Comparison of ENCODE assay signal across 10 cellular contexts in genomic region chr11:31815743-31816466, GRCh38. TPM values are rescaled to one million over a fixed set of nuclear protein-coding genes. Genes with fewer than 3 reads are reported as not detected.
DNase-seq lines count a peak whose midpoint lies in the region; ATAC-seq and TF ChIP-seq lines count a peak whose summit lies in the region.
"Had no signal": no experiment of that assay in that cellular context is flagged by ENCODE, and none has a peak within 500 bp of the region (broad histone marks: within the 10 kb centered on the region; RNA-seq: fewer than 3 reads in every experiment).

No MANE protein-coding gene starts in this region.

- intact Hi-C loops in CD14-positive monocyte (cut with micrococcal nuclease) = no loop called here

- ATAC-seq in memory B cell (ENCODE audit: low read depth) = no peak

- no peak for TF ChIP-seq CTCF in GM13976 (IDR thresholded peaks at IDR 0.05; ENCODE audit: borderline replicate concordance, control extremely low read depth, extremely low read depth, insufficient read depth, missing control alignments)
- no peak for TF ChIP-seq CTCF in CD14-positive monocyte (IDR thresholded peaks at IDR 0.05)

- peaks cover 41% of the 10 kb centered on the region for H3K4me1 Mint-ChIP-seq in activated naive CD8-positive, alpha-beta T cell treated with anti-CD3 and anti-CD28 coated beads for 36 hours
- H3K4me1 Mint-ChIP-seq in memory B cell (peaks cover 14% of the 10 kb centered on the region), CD14-positive monocyte (peaks cover 48% of the 10 kb centered on the region)

- H3K4me3 Mint-ChIP-seq in activated naive CD8-positive, alpha-beta T cell treated with anti-CD3 and anti-CD28 coated beads for 36 hours = peak overlapping the region; percentile 65
- H3K4me3 Mint-ChIP-seq in memory B cell (peak overlapping the region; percentile 53), CD14-positive monocyte (peak overlapping the region in 1 of 2 donors; percentile 78)

- in situ Hi-C loops in GM13976 (cut with MboI; ENCODE audit: low sequenced_read_pairs, unreplicated experiment) = no loop called here

- no peaks in the 10 kb centered on the region for H3K36me3 Mint-ChIP-seq in activated naive CD8-positive, alpha-beta T cell treated with anti-CD3 and anti-CD28 coated beads for 36 hours
- peaks cover 3% of the 10 kb centered on the region for H3K36me3 Mint-ChIP-seq in memory B cell
- H3K36me3 Mint-ChIP-seq in CD14-positive monocyte = peaks cover 11 to 12% of the 10 kb centered on the region in 2 donors

- peak; percentile 79 for DNase-seq in 8988T
- DNase-seq in GM13976 (ENCODE audit: low spot score) = peak; percentile 37
- DNase-seq in activated naive CD8-positive, alpha-beta T cell treated with anti-CD3 and anti-CD28 coated beads for 36 hours = no peak
- DNase-seq in memory B cell (ENCODE audit: low spot score in 2 of 2) = no peak
- no peak for DNase-seq in CD14-positive monocyte (ENCODE audit: low spot score)
- no peak for DNase-seq in NCI-H446 treated with DMSO at 0.1 percent for 48 hours (lab: John Stamatoyannopoulos, UW)
- DNase-seq in HuH-7.5 (ENCODE audit: low spot score) = no peak
- DNase-seq in NCI-H524 treated with DMSO at 0.1 percent for 48 hours (lab: John Stamatoyannopoulos, UW) = no peak
- DNase-seq: NCI-H2171; stimulated activated CD4-positive, alpha-beta T cell treated with anti-CD3 and anti-CD28 coated beads, Interleukin-4, amount 100 ng/mL, for 24 hours had no signal

- no peaks in the 10 kb centered on the region for H3K9me3 Mint-ChIP-seq in activated naive CD8-positive, alpha-beta T cell treated with anti-CD3 and anti-CD28 coated beads for 36 hours
- H3K9me3 Mint-ChIP-seq in memory B cell (peaks cover 5% of the 10 kb centered on the region), CD14-positive monocyte (peaks cover 8 to 57% (median 43%) of the 10 kb centered on the region in 7 donors)

- H3K27ac Mint-ChIP-seq in activated naive CD8-positive, alpha-beta T cell treated with anti-CD3 and anti-CD28 coated beads for 36 hours = no peak overlapping the region
- H3K27ac Mint-ChIP-seq in memory B cell (peak overlapping the region; percentile 50), CD14-positive monocyte (no peak overlapping the region)

- H3K27me3 Mint-ChIP-seq in activated naive CD8-positive, alpha-beta T cell treated with anti-CD3 and anti-CD28 coated beads for 36 hours = peaks cover 90% of the 10 kb centered on the region
- H3K27me3 Mint-ChIP-seq in memory B cell (peaks cover 23% of the 10 kb centered on the region), CD14-positive monocyte (ENCODE audit: low read depth in 3 of 3) (peaks cover 89 to 100% (median 94%) of the 10 kb centered on the region in 3 donors)

RNA-seq across cellular contexts. Expression of gene PAX6, which starts 4.8 kb away (rescaled TPM):
- total RNA-seq in activated naive CD8-positive, alpha-beta T cell treated with anti-CD3 and anti-CD28 coated beads for 36 hours = not detected
- not detected for polyA plus RNA-seq in CD14-positive monocyte

Comparison
In these comparisons a context has a peak if more than half of its experiments do, and no peak if none do; other contexts are left out.
1. DNase-seq: peak in 8988T (single experiment) and GM13976 (single experiment); none in activated naive CD8-positive, alpha-beta T cell treated with anti-CD3 and anti-CD28 coated beads for 36 hours (single experiment), memory B cell (0 of 2), CD14-positive monocyte (single experiment), NCI-H446 treated with DMSO at 0.1 percent for 48 hours (single experiment), HuH-7.5 (single experiment) and NCI-H524 treated with DMSO at 0.1 percent for 48 hours (single experiment).